ENCODE assay signal across 1 cellular context in the genomic region with DNA sequence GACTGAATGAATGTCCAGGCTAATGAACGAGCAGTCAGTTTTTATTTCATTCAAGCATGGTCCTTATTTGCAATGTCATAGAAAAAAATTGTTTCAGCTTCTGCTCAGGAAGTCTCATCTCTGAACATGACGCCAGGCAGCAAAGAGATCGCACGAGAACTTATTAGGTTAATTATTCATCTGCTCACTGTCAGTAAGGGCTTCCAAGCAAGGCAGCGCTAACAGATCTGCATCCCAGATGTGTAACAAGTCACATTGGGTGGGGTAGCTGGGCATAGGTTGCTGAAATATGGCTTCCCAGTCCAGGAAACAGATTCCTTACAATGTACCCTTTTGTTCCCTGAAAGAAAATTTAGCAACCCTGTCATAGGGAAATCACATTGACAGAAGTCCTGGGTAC.
TF ChIP-seq lines count a peak whose summit lies in the region.

No MANE protein-coding gene starts in this region.

TF ChIP-seq in GM12878, 131 proteins besides CTCF, POLR2A, EP300 and RAD21 (continued from another document):
- TF ChIP-seq, protein P1, sequence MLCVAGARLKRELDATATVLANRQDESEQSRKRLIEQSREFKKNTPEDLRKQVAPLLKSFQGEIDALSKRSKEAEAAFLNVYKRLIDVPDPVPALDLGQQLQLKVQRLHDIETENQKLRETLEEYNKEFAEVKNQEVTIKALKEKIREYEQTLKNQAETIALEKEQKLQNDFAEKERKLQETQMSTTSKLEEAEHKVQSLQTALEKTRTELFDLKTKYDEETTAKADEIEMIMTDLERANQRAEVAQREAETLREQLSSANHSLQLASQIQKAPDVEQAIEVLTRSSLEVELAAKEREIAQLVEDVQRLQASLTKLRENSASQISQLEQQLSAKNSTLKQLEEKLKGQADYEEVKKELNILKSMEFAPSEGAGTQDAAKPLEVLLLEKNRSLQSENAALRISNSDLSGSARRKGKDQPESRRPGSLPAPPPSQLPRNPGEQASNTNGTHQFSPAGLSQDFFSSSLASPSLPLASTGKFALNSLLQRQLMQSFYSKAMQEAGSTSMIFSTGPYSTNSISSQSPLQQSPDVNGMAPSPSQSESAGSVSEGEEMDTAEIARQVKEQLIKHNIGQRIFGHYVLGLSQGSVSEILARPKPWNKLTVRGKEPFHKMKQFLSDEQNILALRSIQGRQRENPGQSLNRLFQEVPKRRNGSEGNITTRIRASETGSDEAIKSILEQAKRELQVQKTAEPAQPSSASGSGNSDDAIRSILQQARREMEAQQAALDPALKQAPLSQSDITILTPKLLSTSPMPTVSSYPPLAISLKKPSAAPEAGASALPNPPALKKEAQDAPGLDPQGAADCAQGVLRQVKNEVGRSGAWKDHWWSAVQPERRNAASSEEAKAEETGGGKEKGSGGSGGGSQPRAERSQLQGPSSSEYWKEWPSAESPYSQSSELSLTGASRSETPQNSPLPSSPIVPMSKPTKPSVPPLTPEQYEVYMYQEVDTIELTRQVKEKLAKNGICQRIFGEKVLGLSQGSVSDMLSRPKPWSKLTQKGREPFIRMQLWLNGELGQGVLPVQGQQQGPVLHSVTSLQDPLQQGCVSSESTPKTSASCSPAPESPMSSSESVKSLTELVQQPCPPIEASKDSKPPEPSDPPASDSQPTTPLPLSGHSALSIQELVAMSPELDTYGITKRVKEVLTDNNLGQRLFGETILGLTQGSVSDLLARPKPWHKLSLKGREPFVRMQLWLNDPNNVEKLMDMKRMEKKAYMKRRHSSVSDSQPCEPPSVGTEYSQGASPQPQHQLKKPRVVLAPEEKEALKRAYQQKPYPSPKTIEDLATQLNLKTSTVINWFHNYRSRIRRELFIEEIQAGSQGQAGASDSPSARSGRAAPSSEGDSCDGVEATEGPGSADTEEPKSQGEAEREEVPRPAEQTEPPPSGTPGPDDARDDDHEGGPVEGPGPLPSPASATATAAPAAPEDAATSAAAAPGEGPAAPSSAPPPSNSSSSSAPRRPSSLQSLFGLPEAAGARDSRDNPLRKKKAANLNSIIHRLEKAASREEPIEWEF (IDR thresholded peaks at IDR 0.05; ENCODE audit: insufficient replicate concordance, low read depth, low read length): no peak
- no peak for TF ChIP-seq CBFB (IDR thresholded peaks at IDR 0.05; ENCODE audit: low read depth)
- TF ChIP-seq CBX3 (IDR thresholded peaks at IDR 0.05; ENCODE audit: borderline replicate concordance, low read depth): no peak
- TF ChIP-seq STAT1 (conservative IDR thresholded peaks at IDR 0.05): no peak
- TF ChIP-seq, protein P2, sequence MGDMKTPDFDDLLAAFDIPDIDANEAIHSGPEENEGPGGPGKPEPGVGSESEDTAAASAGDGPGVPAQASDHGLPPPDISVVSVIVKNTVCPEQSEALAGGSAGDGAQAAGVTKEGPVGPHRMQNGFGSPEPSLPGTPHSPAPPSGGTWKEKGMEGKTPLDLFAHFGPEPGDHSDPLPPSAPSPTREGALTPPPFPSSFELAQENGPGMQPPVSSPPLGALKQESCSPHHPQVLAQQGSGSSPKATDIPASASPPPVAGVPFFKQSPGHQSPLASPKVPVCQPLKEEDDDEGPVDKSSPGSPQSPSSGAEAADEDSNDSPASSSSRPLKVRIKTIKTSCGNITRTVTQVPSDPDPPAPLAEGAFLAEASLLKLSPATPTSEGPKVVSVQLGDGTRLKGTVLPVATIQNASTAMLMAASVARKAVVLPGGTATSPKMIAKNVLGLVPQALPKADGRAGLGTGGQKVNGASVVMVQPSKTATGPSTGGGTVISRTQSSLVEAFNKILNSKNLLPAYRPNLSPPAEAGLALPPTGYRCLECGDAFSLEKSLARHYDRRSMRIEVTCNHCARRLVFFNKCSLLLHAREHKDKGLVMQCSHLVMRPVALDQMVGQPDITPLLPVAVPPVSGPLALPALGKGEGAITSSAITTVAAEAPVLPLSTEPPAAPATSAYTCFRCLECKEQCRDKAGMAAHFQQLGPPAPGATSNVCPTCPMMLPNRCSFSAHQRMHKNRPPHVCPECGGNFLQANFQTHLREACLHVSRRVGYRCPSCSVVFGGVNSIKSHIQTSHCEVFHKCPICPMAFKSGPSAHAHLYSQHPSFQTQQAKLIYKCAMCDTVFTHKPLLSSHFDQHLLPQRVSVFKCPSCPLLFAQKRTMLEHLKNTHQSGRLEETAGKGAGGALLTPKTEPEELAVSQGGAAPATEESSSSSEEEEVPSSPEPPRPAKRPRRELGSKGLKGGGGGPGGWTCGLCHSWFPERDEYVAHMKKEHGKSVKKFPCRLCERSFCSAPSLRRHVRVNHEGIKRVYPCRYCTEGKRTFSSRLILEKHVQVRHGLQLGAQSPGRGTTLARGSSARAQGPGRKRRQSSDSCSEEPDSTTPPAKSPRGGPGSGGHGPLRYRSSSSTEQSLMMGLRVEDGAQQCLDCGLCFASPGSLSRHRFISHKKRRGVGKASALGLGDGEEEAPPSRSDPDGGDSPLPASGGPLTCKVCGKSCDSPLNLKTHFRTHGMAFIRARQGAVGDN (IDR thresholded peaks at IDR 0.05): peak; percentile 53; the same call in 1 of the 2 replicates
- TF ChIP-seq ZNF384 (IDR thresholded peaks at IDR 0.05; ENCODE audit: borderline replicate concordance, low read depth, low read length): peak; percentile 15; the same call in 1 of the 2 replicates
- no peak for TF ChIP-seq RUNX3 (IDR thresholded peaks at IDR 0.05; ENCODE audit: low read length)
- TF ChIP-seq YY1 (IDR thresholded peaks at IDR 0.05; ENCODE audit: low read depth, low read length): no peak
- TF ChIP-seq, protein P3, sequence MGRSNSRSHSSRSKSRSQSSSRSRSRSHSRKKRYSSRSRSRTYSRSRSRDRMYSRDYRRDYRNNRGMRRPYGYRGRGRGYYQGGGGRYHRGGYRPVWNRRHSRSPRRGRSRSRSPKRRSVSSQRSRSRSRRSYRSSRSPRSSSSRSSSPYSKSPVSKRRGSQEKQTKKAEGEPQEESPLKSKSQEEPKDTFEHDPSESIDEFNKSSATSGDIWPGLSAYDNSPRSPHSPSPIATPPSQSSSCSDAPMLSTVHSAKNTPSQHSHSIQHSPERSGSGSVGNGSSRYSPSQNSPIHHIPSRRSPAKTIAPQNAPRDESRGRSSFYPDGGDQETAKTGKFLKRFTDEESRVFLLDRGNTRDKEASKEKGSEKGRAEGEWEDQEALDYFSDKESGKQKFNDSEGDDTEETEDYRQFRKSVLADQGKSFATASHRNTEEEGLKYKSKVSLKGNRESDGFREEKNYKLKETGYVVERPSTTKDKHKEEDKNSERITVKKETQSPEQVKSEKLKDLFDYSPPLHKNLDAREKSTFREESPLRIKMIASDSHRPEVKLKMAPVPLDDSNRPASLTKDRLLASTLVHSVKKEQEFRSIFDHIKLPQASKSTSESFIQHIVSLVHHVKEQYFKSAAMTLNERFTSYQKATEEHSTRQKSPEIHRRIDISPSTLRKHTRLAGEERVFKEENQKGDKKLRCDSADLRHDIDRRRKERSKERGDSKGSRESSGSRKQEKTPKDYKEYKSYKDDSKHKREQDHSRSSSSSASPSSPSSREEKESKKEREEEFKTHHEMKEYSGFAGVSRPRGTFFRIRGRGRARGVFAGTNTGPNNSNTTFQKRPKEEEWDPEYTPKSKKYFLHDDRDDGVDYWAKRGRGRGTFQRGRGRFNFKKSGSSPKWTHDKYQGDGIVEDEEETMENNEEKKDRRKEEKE (IDR thresholded peaks at IDR 0.05): no peak
- TF ChIP-seq MLLT1 (IDR thresholded peaks at IDR 0.05): peak; percentile 41; the same call in 1 of the 2 replicates
- TF ChIP-seq, protein P4, sequence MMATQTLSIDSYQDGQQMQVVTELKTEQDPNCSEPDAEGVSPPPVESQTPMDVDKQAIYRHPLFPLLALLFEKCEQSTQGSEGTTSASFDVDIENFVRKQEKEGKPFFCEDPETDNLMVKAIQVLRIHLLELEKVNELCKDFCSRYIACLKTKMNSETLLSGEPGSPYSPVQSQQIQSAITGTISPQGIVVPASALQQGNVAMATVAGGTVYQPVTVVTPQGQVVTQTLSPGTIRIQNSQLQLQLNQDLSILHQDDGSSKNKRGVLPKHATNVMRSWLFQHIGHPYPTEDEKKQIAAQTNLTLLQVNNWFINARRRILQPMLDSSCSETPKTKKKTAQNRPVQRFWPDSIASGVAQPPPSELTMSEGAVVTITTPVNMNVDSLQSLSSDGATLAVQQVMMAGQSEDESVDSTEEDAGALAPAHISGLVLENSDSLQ (IDR thresholded peaks at IDR 0.05): 0 out of 2 replicates have a peak, but pooled peaks have one; percentile 22
